In the genomic region with DNA sequence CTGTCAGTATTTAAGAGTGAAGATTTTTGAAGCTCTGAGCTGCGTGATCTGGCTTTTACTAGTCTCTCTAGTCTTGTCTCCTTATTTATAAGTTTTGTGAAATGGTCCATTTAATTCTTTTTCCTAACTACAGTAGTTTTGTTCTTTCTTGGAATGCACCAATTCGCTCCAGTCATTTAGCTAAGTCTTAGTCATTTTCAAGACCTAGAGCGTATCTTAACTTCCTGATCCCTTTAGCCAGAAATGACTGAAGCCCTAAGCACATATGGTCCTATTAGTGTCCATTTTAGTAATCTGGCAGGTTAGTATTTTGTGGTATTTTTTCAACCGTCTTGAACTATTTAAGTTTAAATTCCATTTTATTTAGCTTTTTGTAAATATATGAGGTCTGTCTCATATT, we compare ENCODE assay signal across 2 cellular contexts.
TF ChIP-seq lines count a peak whose summit lies in the region.

No MANE protein-coding gene starts in this region.

TF ChIP-seq in SK-N-SH, 30 proteins besides CTCF, POLR2A, EP300 and RAD21 (continued from another document):
- TF ChIP-seq GABPA (IDR thresholded peaks at IDR 0.05; ENCODE audit: low read depth) (no peak), CHD2 (IDR thresholded peaks at IDR 0.05; ENCODE audit: low read length, partially characterized antibody) (no peak), MXI1 (IDR thresholded peaks at IDR 0.05; ENCODE audit: low read depth, low read length) (no peak), POLR2AphosphoS5 (IDR thresholded peaks at IDR 0.05; ENCODE audit: low read depth, low read length) (no peak), TAF1 (IDR thresholded peaks at IDR 0.05; ENCODE audit: borderline replicate concordance, low read depth, low read length) (no peak), EZH2phosphoT487 (IDR thresholded peaks at IDR 0.05; ENCODE audit: borderline replicate concordance, low read depth) (no peak), RXRA (IDR thresholded peaks at IDR 0.05; ENCODE audit: borderline replicate concordance, low read depth) (no peak), JUND (IDR thresholded peaks at IDR 0.05) (no peak), MEF2A (IDR thresholded peaks at IDR 0.05; ENCODE audit: borderline replicate concordance, low read depth) (no peak), TEAD4 (IDR thresholded peaks at IDR 0.05; ENCODE audit: borderline replicate concordance, insufficient read depth) (no peak), ZBTB33 (IDR thresholded peaks at IDR 0.05; ENCODE audit: borderline replicate concordance, low read depth) (no peak), FOXJ3 (CRISPR knock-in tag; IDR thresholded peaks at IDR 0.05) (no peak), IRF3 (IDR thresholded peaks at IDR 0.05; ENCODE audit: low read depth, low read length) (no peak)
- TF ChIP-seq, protein P1, sequence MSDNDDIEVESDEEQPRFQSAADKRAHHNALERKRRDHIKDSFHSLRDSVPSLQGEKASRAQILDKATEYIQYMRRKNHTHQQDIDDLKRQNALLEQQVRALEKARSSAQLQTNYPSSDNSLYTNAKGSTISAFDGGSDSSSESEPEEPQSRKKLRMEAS (IDR thresholded peaks at IDR 0.05; ENCODE audit: low read depth): no peak
- TF ChIP-seq, protein P2, sequence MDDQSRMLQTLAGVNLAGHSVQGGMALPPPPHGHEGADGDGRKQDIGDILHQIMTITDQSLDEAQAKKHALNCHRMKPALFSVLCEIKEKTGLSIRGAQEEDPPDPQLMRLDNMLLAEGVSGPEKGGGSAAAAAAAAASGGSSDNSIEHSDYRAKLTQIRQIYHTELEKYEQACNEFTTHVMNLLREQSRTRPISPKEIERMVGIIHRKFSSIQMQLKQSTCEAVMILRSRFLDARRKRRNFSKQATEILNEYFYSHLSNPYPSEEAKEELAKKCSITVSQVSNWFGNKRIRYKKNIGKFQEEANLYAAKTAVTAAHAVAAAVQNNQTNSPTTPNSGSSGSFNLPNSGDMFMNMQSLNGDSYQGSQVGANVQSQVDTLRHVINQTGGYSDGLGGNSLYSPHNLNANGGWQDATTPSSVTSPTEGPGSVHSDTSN (IDR thresholded peaks at IDR 0.05): no peak
TF ChIP-seq in SK-N-SH: peak in this region for 0.

TF ChIP-seq in SK-N-SH treated with all-trans-retinoic acid at 6 μM for 48 hours, 23 proteins besides CTCF, POLR2A, EP300 and RAD21 (continued from another document):
- no peak for TF ChIP-seq PATZ1 (CRISPR knock-in tag; IDR thresholded peaks at IDR 0.05; ENCODE audit: borderline replicate concordance)
- TF ChIP-seq ZNF8 (CRISPR knock-in tag; IDR thresholded peaks at IDR 0.05): no peak
- TF ChIP-seq TCF4 (CRISPR knock-in tag; IDR thresholded peaks at IDR 0.05; ENCODE audit: borderline replicate concordance): no peak
- no peak for TF ChIP-seq TOX (CRISPR knock-in tag; IDR thresholded peaks at IDR 0.05; ENCODE audit: borderline replicate concordance)
- TF ChIP-seq, protein P3, sequence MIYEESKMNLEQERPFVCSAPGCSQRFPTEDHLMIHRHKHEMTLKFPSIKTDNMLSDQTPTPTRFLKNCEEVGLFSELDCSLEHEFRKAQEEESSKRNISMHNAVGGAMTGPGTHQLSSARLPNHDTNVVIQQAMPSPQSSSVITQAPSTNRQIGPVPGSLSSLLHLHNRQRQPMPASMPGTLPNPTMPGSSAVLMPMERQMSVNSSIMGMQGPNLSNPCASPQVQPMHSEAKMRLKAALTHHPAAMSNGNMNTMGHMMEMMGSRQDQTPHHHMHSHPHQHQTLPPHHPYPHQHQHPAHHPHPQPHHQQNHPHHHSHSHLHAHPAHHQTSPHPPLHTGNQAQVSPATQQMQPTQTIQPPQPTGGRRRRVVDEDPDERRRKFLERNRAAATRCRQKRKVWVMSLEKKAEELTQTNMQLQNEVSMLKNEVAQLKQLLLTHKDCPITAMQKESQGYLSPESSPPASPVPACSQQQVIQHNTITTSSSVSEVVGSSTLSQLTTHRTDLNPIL (CRISPR knock-in tag; IDR thresholded peaks at IDR 0.05; ENCODE audit: low read depth): no peak
- TF ChIP-seq BACH2 (CRISPR knock-in tag; IDR thresholded peaks at IDR 0.05; ENCODE audit: borderline replicate concordance): no peak
- TF ChIP-seq ZFP3 (CRISPR knock-in tag; IDR thresholded peaks at IDR 0.05): no peak
